ENCODE assay signal across 14 cellular contexts in the genomic region with DNA sequence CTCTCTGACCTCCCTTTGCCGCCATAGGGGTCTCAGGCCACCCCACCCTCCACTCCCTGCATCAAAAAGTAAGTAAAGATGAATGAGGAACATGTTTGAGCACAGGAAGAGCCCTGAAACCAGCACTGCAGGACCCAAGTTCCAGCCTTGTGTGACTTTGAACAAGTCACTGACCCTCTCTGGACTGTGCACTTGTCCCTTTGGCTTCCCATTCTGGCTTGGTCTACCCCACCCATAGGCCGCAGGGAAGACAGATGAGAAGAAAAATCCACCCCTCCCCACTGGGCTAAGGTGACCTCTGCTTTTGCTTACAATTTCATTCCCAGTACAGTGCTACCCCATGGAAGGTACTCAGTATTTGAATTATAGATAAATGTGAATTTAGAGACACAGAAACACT.
"Had no signal": no experiment of that assay in that cellular context is flagged by ENCODE, and none has a peak within 500 bp of the region (broad histone marks: within the 10 kb centered on the region; RNA-seq: fewer than 3 reads in every experiment).

No MANE protein-coding gene starts in this region.

- H3K27ac ChIP-seq: cardiac muscle cell, hepatocyte, left ventricle myocardium inferior, thoracic aorta had no signal

- H3K9me3 ChIP-seq: left ventricle myocardium inferior, thoracic aorta had no signal

- H3K79me2 ChIP-seq: hepatocyte had no signal

- H3K27me3 ChIP-seq: cardiac muscle cell, hepatocyte had no signal

- DNase-seq: activated CD4-positive, alpha-beta T cell treated with anti-CD3 and anti-CD28 coated beads, Interleukin-2, amount 50 U/mL, for 4 hours; activated CD4-positive, CD25-positive, alpha-beta regulatory T cell treated with anti-CD3 and anti-CD28 coated beads, Interleukin-2, amount 50 U/mL, for 72 hours; activated naive CD4-positive, alpha-beta T cell treated with Interleukin-2 at 50 U/mL for 16 hours; activated naive CD8-positive, alpha-beta T cell treated with anti-CD3 and anti-CD28 coated beads, Interleukin-2, amount 50 U/mL, for 24 hours; activated T-cell treated with anti-CD3 and anti-CD28 coated beads for 4 hours; left ventricle myocardium inferior; mesenchymal stem cell; natural killer cell; T1000 had no signal

- FAIRE-seq: astrocyte had no signal

- H3K36me3 ChIP-seq: cardiac muscle cell, left ventricle myocardium inferior, thoracic aorta had no signal

- H3K4me3 ChIP-seq: cardiac muscle cell, hepatocyte, left ventricle myocardium inferior, thoracic aorta had no signal

- ATAC-seq: activated naive CD8-positive, alpha-beta T cell treated with anti-CD3 and anti-CD28 coated beads, Interleukin-2, amount 50 U/mL, for 24 hours; natural killer cell; sciatic nerve had no signal

- H3K4me2 ChIP-seq: hepatocyte had no signal
